In genomic region chr7:131504157-131504899, GRCh38 we compare ENCODE assay signal across 26 cellular contexts. TPM values are rescaled to one million over a fixed set of nuclear protein-coding genes. Genes with fewer than 3 reads are reported as not detected.
DNase-seq lines count a peak whose midpoint lies in the region; ATAC-seq, FAIRE-seq and TF ChIP-seq lines count a peak whose summit lies in the region.
"Had no signal": no experiment of that assay in that cellular context is flagged by ENCODE, and none has a peak within 500 bp of the region (broad histone marks: within the 10 kb centered on the region; RNA-seq: fewer than 3 reads in every experiment).

No MANE protein-coding gene starts in this region.

- H3K36me3 ChIP-seq in HUES64 (ENCODE audit: insufficient read depth, low read length) = peaks cover 99% of the 10 kb centered on the region
- H3K36me3 ChIP-seq: thyroid gland had no signal

- no peaks in the 10 kb centered on the region for H3K27me3 ChIP-seq in HUES64 (ENCODE audit: insufficient read depth, low read length)
- H3K27me3 ChIP-seq: BLaER1, thyroid gland had no signal

- WGBS in HUES64 = 96% methylated on average over 13 of the region's 14 CpGs

- no peaks in the 10 kb centered on the region for H3K36me3 Mint-ChIP-seq in activated naive CD4-positive, alpha-beta T cell treated with anti-CD3 and anti-CD28 coated beads, Interleukin-2, amount 50 U/mL, for 24 hours
- H3K36me3 Mint-ChIP-seq in activated naive CD4-positive, alpha-beta T cell treated with anti-CD3 and anti-CD28 coated beads, Interleukin-2, amount 50 U/mL, for 72 hours = no peaks in the 10 kb centered on the region
- H3K36me3 Mint-ChIP-seq in endothelial cell (ENCODE audit: low read depth, unreplicated experiment) = peaks cover 59% of the 10 kb centered on the region
- H3K36me3 Mint-ChIP-seq in stimulated activated naive B cell treated with anti-CD40 and anti-IgM and Interleukin-4, amounts not matched to agents 10 μg/mL and 1 μg/mL and 100 μg/mL, for 72 hours = peaks cover 5 to 12% of the 10 kb centered on the region in 2 donors

- peak overlapping the region; percentile 8 for H3K27ac Mint-ChIP-seq in activated naive CD4-positive, alpha-beta T cell treated with anti-CD3 and anti-CD28 coated beads, Interleukin-2, amount 50 U/mL, for 24 hours
- peak overlapping the region in 1 of 2 donors; percentile 22 for H3K27ac Mint-ChIP-seq in activated naive CD4-positive, alpha-beta T cell treated with anti-CD3 and anti-CD28 coated beads, Interleukin-2, amount 50 U/mL, for 72 hours
- H3K27ac Mint-ChIP-seq in endothelial cell (ENCODE audit: unreplicated experiment) = peak overlapping the region; percentile 91
- H3K27ac Mint-ChIP-seq in stimulated activated naive B cell treated with anti-CD40 and anti-IgM and Interleukin-4, amounts not matched to agents 10 μg/mL and 1 μg/mL and 100 μg/mL, for 72 hours = peak overlapping the region; percentile 43
- H3K27ac Mint-ChIP-seq: activated naive CD4-positive, alpha-beta T cell treated with anti-CD3 and anti-CD28 coated beads, Interleukin-2, amount 10 ng/mL, durations not matched to agents 7 days and 5 days; dendritic cell treated with granulocyte-macrophage colony-stimulating factor and Interleukin-4, amounts not matched to agents 40 ng/mL and 50 ng/mL, for 4 days had no signal

- no peak for TF ChIP-seq CTCF in endothelial cell (IDR thresholded peaks at IDR 0.05; ENCODE audit: unreplicated experiment)

- no peaks in the 10 kb centered on the region for H3K9me3 Mint-ChIP-seq in activated naive CD4-positive, alpha-beta T cell treated with anti-CD3 and anti-CD28 coated beads, Interleukin-2, amount 50 U/mL, for 24 hours
- no peaks in the 10 kb centered on the region for H3K9me3 Mint-ChIP-seq in activated naive CD4-positive, alpha-beta T cell treated with anti-CD3 and anti-CD28 coated beads, Interleukin-2, amount 50 U/mL, for 72 hours
- no peaks in the 10 kb centered on the region for H3K9me3 Mint-ChIP-seq in endothelial cell (ENCODE audit: unreplicated experiment)
- no peaks in the 10 kb centered on the region for H3K9me3 Mint-ChIP-seq in stimulated activated naive B cell treated with anti-CD40 and anti-IgM and Interleukin-4, amounts not matched to agents 10 μg/mL and 1 μg/mL and 100 μg/mL, for 72 hours
- H3K9me3 Mint-ChIP-seq: activated naive CD4-positive, alpha-beta T cell treated with anti-CD3 and anti-CD28 coated beads, Interleukin-2, amount 10 ng/mL, durations not matched to agents 7 days and 5 days; dendritic cell treated with granulocyte-macrophage colony-stimulating factor and Interleukin-4, amounts not matched to agents 40 ng/mL and 50 ng/mL, for 4 days had no signal

- H3K9ac ChIP-seq in HUES64 (ENCODE audit: low read depth, low read length) = no peak overlapping the region
- H3K9ac ChIP-seq: BLaER1 had no signal

- no peak for ATAC-seq in activated naive CD4-positive, alpha-beta T cell treated with anti-CD3 and anti-CD28 coated beads, Interleukin-2, amount 50 U/mL, for 72 hours
- ATAC-seq in stimulated activated naive B cell treated with anti-CD40 and anti-IgM and Interleukin-4, amounts not matched to agents 10 μg/mL and 1 μg/mL and 100 μg/mL, for 72 hours (replicated peaks) = no peak
- no peak for ATAC-seq in GM19023 (IDR thresholded peaks at IDR 0.05; ENCODE audit: unreplicated experiment)
- ATAC-seq: Right ventricle myocardium inferior had no signal

- no peak for FAIRE-seq in RCC 7860 (lab: Jason Lieb, UNC)
- FAIRE-seq: D721Med, GM12891 had no signal

- H3K9me3 ChIP-seq in HUES64 (ENCODE audit: insufficient read depth, low read depth, low read length) = no peaks in the 10 kb centered on the region
- H3K9me3 ChIP-seq: BLaER1, thyroid gland had no signal

- no peak overlapping the region for H3K4me3 ChIP-seq in HUES64 (ENCODE audit: low read length)
- H3K4me3 ChIP-seq: BLaER1, smooth muscle cell, thyroid gland had no signal

- H3K4me3 Mint-ChIP-seq in activated naive CD4-positive, alpha-beta T cell treated with anti-CD3 and anti-CD28 coated beads, Interleukin-2, amount 50 U/mL, for 24 hours = peak overlapping the region; percentile 19
- peak overlapping the region; percentile 82 for H3K4me3 Mint-ChIP-seq in endothelial cell (ENCODE audit: unreplicated experiment)
- H3K4me3 Mint-ChIP-seq in stimulated activated naive B cell treated with anti-CD40 and anti-IgM and Interleukin-4, amounts not matched to agents 10 μg/mL and 1 μg/mL and 100 μg/mL, for 72 hours = no peak overlapping the region
- H3K4me3 Mint-ChIP-seq: activated naive CD4-positive, alpha-beta T cell treated with anti-CD3 and anti-CD28 coated beads, Interleukin-2, amount 10 ng/mL, durations not matched to agents 7 days and 5 days; dendritic cell treated with granulocyte-macrophage colony-stimulating factor and Interleukin-4, amounts not matched to agents 40 ng/mL and 50 ng/mL, for 4 days had no signal

- peaks cover 42% of the 10 kb centered on the region for H3K4me1 Mint-ChIP-seq in activated naive CD4-positive, alpha-beta T cell treated with anti-CD3 and anti-CD28 coated beads, Interleukin-2, amount 50 U/mL, for 24 hours
- peaks cover 74% of the 10 kb centered on the region for H3K4me1 Mint-ChIP-seq in endothelial cell (ENCODE audit: unreplicated experiment)
- H3K4me1 Mint-ChIP-seq in stimulated activated naive B cell treated with anti-CD40 and anti-IgM and Interleukin-4, amounts not matched to agents 10 μg/mL and 1 μg/mL and 100 μg/mL, for 72 hours = peaks cover 27 to 30% of the 10 kb centered on the region in 2 donors

- peak overlapping the region; percentile 32; the same call in 1 of the 2 replicates for H3K27ac ChIP-seq in HUES64 (ENCODE audit: low read depth, low read length)
- H3K27ac ChIP-seq: BLaER1 had no signal

- DNase-seq in activated naive CD4-positive, alpha-beta T cell treated with anti-CD3 and anti-CD28 coated beads, Interleukin-2, amount 50 U/mL, for 72 hours (ENCODE audit: low spot score in 2 of 2) = no peak
- DNase-seq in endothelial cell (ENCODE audit: low spot score) (no peak), RCC 7860 (ENCODE audit: low spot score) (no peak)
- DNase-seq in stimulated activated naive B cell treated with anti-CD40 and anti-IgM and Interleukin-4, amounts not matched to agents 10 μg/mL and 1 μg/mL and 100 μg/mL, for 72 hours = no peak
- no peak for DNase-seq in stimulated activated naive CD4-positive, alpha-beta T cell treated with Interleukin-2 at 50 U/mL for 16 hours (lab: John Stamatoyannopoulos, UW)
- DNase-seq: activated CD4-positive, CD25-positive, alpha-beta regulatory T cell treated with anti-CD3 and anti-CD28 coated beads, Interleukin-2, amount 50 U/mL, for 72 hours; activated naive CD4-positive, alpha-beta T cell treated with anti-CD3 and anti-CD28 coated beads, Interleukin-2, amount 10 ng/mL, durations not matched to agents 7 days and 5 days; activated T-cell treated with anti-CD3 and anti-CD28 coated beads, Interleukin-2, amount 50 U/mL, for 48 hours; H7; kidney glomerular epithelial cell; NCI-H1930; NCI-H226; NCI-H774; nucleus accumbens; stimulated activated CD4-positive, alpha-beta T cell treated with anti-CD3 and anti-CD28 coated beads, Interleukin-2, amount 100 ng/mL, for 24 hours; stimulated activated naive CD4-positive, alpha-beta T cell; thyroid gland had no signal

- H3K27me3 Mint-ChIP-seq in activated naive CD4-positive, alpha-beta T cell treated with anti-CD3 and anti-CD28 coated beads, Interleukin-2, amount 50 U/mL, for 24 hours = peaks cover 5% of the 10 kb centered on the region
- H3K27me3 Mint-ChIP-seq in endothelial cell (ENCODE audit: unreplicated experiment) = peaks cover 35% of the 10 kb centered on the region
- H3K27me3 Mint-ChIP-seq in stimulated activated naive B cell treated with anti-CD40 and anti-IgM and Interleukin-4, amounts not matched to agents 10 μg/mL and 1 μg/mL and 100 μg/mL, for 72 hours = peaks cover 10 to 14% of the 10 kb centered on the region in 2 donors

- H3K4me1 ChIP-seq in HUES64 (ENCODE audit: insufficient read depth, low read length) = peaks cover 2% of the 10 kb centered on the region; the same call in 1 of the 2 replicates

RNA-seq across cellular contexts. Expression of gene PODXL, which starts 52.1 kb away (rescaled TPM):
- 1 to 10 TPM in 1 of 2 donors, under 1 TPM in 1; 0.18 to 1.3 TPM for total RNA-seq in activated naive CD4-positive, alpha-beta T cell treated with anti-CD3 and anti-CD28 coated beads, Interleukin-2, amount 50 U/mL, for 72 hours
- 315 TPM for polyA plus RNA-seq in HUES64 (2013, experiment 1 of 2)
- polyA plus RNA-seq in HUES64 (2013, experiment 2 of 2) = 331 TPM
- 302 TPM for total RNA-seq in endothelial cell (ENCODE audit: unreplicated experiment)

Comparison
In these comparisons a context has a peak if more than half of its experiments do, and no peak if none do; other contexts are left out.
1. H3K4me3 Mint-ChIP-seq: peak in activated naive CD4-positive, alpha-beta T cell treated with anti-CD3 and anti-CD28 coated beads, Interleukin-2, amount 50 U/mL, for 24 hours (single experiment) and endothelial cell (single experiment); none in stimulated activated naive B cell treated with anti-CD40 and anti-IgM and Interleukin-4, amounts not matched to agents 10 μg/mL and 1 μg/mL and 100 μg/mL, for 72 hours (0 of 2).
2. RNA of gene PODXL, which starts 52.1 kb away (total RNA-seq): 302 TPM in endothelial cell (single experiment); 0.18 to 1.3 TPM in activated naive CD4-positive, alpha-beta T cell treated with anti-CD3 and anti-CD28 coated beads, Interleukin-2, amount 50 U/mL, for 72 hours; every median in the first group is over 100 times any median in the second.